In genomic region chr10:126893841-126894240, GRCh38 we compare ENCODE assay signal across 29 cellular contexts. TPM values are rescaled to one million over a fixed set of nuclear protein-coding genes. Genes with fewer than 3 reads are reported as not detected.
"Had no signal": no experiment of that assay in that cellular context is flagged by ENCODE, and none has a peak within 500 bp of the region (broad histone marks: within the 10 kb centered on the region; RNA-seq: fewer than 3 reads in every experiment).

No MANE protein-coding gene starts in this region.

- H3K27me3 Mint-ChIP-seq: activated B cell treated with CpG ODN at 0.5 μM for 24 hours; activated CD8-positive, alpha-beta T cell treated with anti-CD3 and anti-CD28 coated beads for 36 hours; activated naive CD8-positive, alpha-beta T cell; central memory CD8-positive, alpha-beta T cell; T-helper 17 cell had no signal

- H3K27ac Mint-ChIP-seq: activated B cell treated with CpG ODN at 0.5 μM for 24 hours; activated CD8-positive, alpha-beta T cell treated with anti-CD3 and anti-CD28 coated beads for 36 hours; activated naive CD8-positive, alpha-beta T cell; activated T-helper 17 cell treated with anti-CD3 and anti-CD28 coated beads, Interleukin-2, amount 50 U/mL, for 72 hours; dendritic cell treated with granulocyte-macrophage colony-stimulating factor and Interleukin-4, amounts not matched to agents 40 ng/mL and 50 ng/mL, for 4 days; endodermal cell; T-helper 17 cell; T-helper 2 cell treated with Interferon-gamma antibody and Interleukin-4, amounts not matched to agents 5 μg/mL and 100 μg/mL, for 36 hours had no signal

- H3K36me3 Mint-ChIP-seq: activated naive CD8-positive, alpha-beta T cell had no signal

- ATAC-seq: activated CD4-positive, CD25-positive, alpha-beta regulatory T cell treated with anti-CD3 and anti-CD28 coated beads, Interleukin-2, amount 50 U/mL, for 24 hours; activated CD8-positive, alpha-beta T cell treated with anti-CD3 and anti-CD28 coated beads for 36 hours; activated T-cell treated with anti-CD3 and anti-CD28 coated beads, Interleukin-2, amount 50 U/mL, for 4 hours; activated T-helper 17 cell treated with anti-CD3 and anti-CD28 coated beads, Interleukin-2, amount 50 U/mL, for 72 hours; esophagus mucosa; T-helper 17 cell had no signal

- H3K4me3 Mint-ChIP-seq: activated B cell treated with CpG ODN at 0.5 μM for 24 hours; activated CD8-positive, alpha-beta T cell treated with anti-CD3 and anti-CD28 coated beads for 36 hours; activated naive CD8-positive, alpha-beta T cell; activated T-cell treated with anti-CD3 and anti-CD28 coated beads, Interleukin-2, amount 50 U/mL, for 4 hours; activated T-helper 17 cell treated with anti-CD3 and anti-CD28 coated beads, Interleukin-2, amount 50 U/mL, for 72 hours; central memory CD8-positive, alpha-beta T cell; dendritic cell treated with granulocyte-macrophage colony-stimulating factor and Interleukin-4, amounts not matched to agents 40 ng/mL and 50 ng/mL, for 4 days; endodermal cell; T-helper 17 cell; T-helper 2 cell treated with Interferon-gamma antibody and Interleukin-4, amounts not matched to agents 5 μg/mL and 100 μg/mL, for 36 hours had no signal

- H3K9me3 Mint-ChIP-seq: dendritic cell treated with granulocyte-macrophage colony-stimulating factor and Interleukin-4, amounts not matched to agents 40 ng/mL and 50 ng/mL, for 4 days had no signal

- DNase-seq: activated B cell treated with CpG ODN at 0.5 μM for 24 hours; activated CD4-positive, alpha-beta T cell treated with anti-CD3 and anti-CD28 coated beads for 48 hours; activated CD4-positive, alpha-beta T cell treated with anti-CD3 and anti-CD28 coated beads, Interleukin-2, amount 50 U/mL, for 1 hour; activated CD4-positive, alpha-beta T cell treated with anti-CD3 and anti-CD28 coated beads, Interleukin-2, amount 50 U/mL, for 48 hours; activated CD8-positive, alpha-beta memory T cell treated with anti-CD3 and anti-CD28 coated beads for 24 hours; activated CD8-positive, alpha-beta T cell treated with anti-CD3 and anti-CD28 coated beads for 36 hours; activated effector memory CD4-positive, alpha-beta T cell treated with Interleukin-2 at 50 U/mL for 16 hours; activated gamma-delta T cell treated with Interleukin-2 at 50 U/mL for 16 hours; activated naive CD4-positive, alpha-beta T cell treated with anti-CD3 and anti-CD28 coated beads, Interleukin-2, amount 50 U/mL, for 16 hours; activated naive CD4-positive, alpha-beta T cell treated with Interleukin-2 at 50 U/mL for 16 hours; activated T-cell treated with anti-CD3 and anti-CD28 coated beads, Interleukin-2, amount 50 U/mL, for 4 hours; amniotic stem cell; anterior cingulate cortex; brain microvascular endothelial cell; dorsolateral prefrontal cortex; effector memory CD4-positive, alpha-beta T cell; endodermal cell; foreskin fibroblast; T-helper 1 cell; T-helper 17 cell; T1000; WERI-Rb-1 had no signal

- H3K4me1 Mint-ChIP-seq: activated B cell treated with CpG ODN at 0.5 μM for 24 hours; activated T-helper 17 cell treated with anti-CD3 and anti-CD28 coated beads, Interleukin-2, amount 50 U/mL, for 72 hours; central memory CD8-positive, alpha-beta T cell; endodermal cell; T-helper 17 cell had no signal

RNA-seq across cellular contexts. Expression of gene DOCK1, which starts 11.4 kb away (rescaled TPM):
- total RNA-seq: activated B cell treated with CpG ODN at 0.5 μM for 24 hours had no signal
